Comparison of ENCODE assay signal across 9 cellular contexts in genomic region chr7:45917658-45918057, GRCh38. TPM values are rescaled to one million over a fixed set of nuclear protein-coding genes. Genes with fewer than 3 reads are reported as not detected.
DNase-seq lines count a peak whose midpoint lies in the region; ATAC-seq and TF ChIP-seq lines count a peak whose summit lies in the region.
"Had no signal": no experiment of that assay in that cellular context is flagged by ENCODE, and none has a peak within 500 bp of the region (broad histone marks: within the 10 kb centered on the region; RNA-seq: fewer than 3 reads in every experiment).

No MANE protein-coding gene starts in this region.

- H3K27ac ChIP-seq in esophagus muscularis mucosa (replicated peaks in 1 of 4), result no peak overlapping the region

- TF ChIP-seq CTCF in AG10803 (conservative IDR thresholded peaks at IDR 0.05; ENCODE audit: low read length), result peak; percentile 97
- TF ChIP-seq CTCF in esophagus muscularis mucosa (IDR thresholded peaks at IDR 0.05), result peak; percentile 82 to 97 (median 93)

- ATAC-seq in GM18519 (IDR thresholded peaks at IDR 0.05; ENCODE audit: low FRiP score, unreplicated experiment) (peak; percentile 68), HG03135 (IDR thresholded peaks at IDR 0.05; ENCODE audit: unreplicated experiment) (peak; percentile 72)
- ATAC-seq in naive thymus-derived CD8-positive, alpha-beta T cell, result peak; percentile 26 to 35
- peak; percentile 33 for ATAC-seq in stimulated activated effector memory CD8-positive, alpha-beta T cell treated with anti-CD3 and anti-CD28 coated beads, Interleukin-12 subunit alpha, Interleukin-12 subunit beta, amount 100 ng/mL, for 72 hours

- peaks cover 14 to 55% (median 41%) of the 10 kb centered on the region in 5 donors for H3K27me3 Mint-ChIP-seq in naive thymus-derived CD8-positive, alpha-beta T cell

- TF ChIP-seq EP300 in esophagus muscularis mucosa (IDR thresholded peaks at IDR 0.05), result no peak

- peak overlapping the region in 2 of 10 donors; percentile 27 to 55 for H3K4me3 Mint-ChIP-seq in naive thymus-derived CD8-positive, alpha-beta T cell
- H3K4me3 Mint-ChIP-seq in stimulated activated effector memory CD8-positive, alpha-beta T cell treated with anti-CD3 and anti-CD28 coated beads, Interleukin-12 subunit alpha, Interleukin-12 subunit beta, amount 100 ng/mL, for 72 hours, result no peak overlapping the region
- H3K4me3 Mint-ChIP-seq: IgD-negative memory B cell had no signal

- H3K4me1 ChIP-seq in esophagus muscularis mucosa, result peaks cover 26 to 46% (median 42%) of the 10 kb centered on the region in 4 donors

- 24% methylated on average over 4 of the region's 15 CpGs for WGBS in esophagus muscularis mucosa

- H3K36me3 Mint-ChIP-seq in naive thymus-derived CD8-positive, alpha-beta T cell, result no peaks in the 10 kb centered on the region
- no peaks in the 10 kb centered on the region for H3K36me3 Mint-ChIP-seq in stimulated activated effector memory CD8-positive, alpha-beta T cell treated with anti-CD3 and anti-CD28 coated beads, Interleukin-12 subunit alpha, Interleukin-12 subunit beta, amount 100 ng/mL, for 72 hours
- H3K36me3 Mint-ChIP-seq: IgD-negative memory B cell had no signal

- H3K27ac Mint-ChIP-seq in naive thymus-derived CD8-positive, alpha-beta T cell, result no peak overlapping the region
- H3K27ac Mint-ChIP-seq in stimulated activated effector memory CD8-positive, alpha-beta T cell treated with anti-CD3 and anti-CD28 coated beads, Interleukin-12 subunit alpha, Interleukin-12 subunit beta, amount 100 ng/mL, for 72 hours, result no peak overlapping the region
- H3K27ac Mint-ChIP-seq: IgD-negative memory B cell had no signal

- no peak for TF ChIP-seq POLR2A in esophagus muscularis mucosa (IDR thresholded peaks at IDR 0.05; ENCODE audit: low read depth)

- DNase-seq in AG10803 (ENCODE audit: low read depth) (peak; percentile 81), NCI-H82 (lab: John Stamatoyannopoulos, UW) (peak; percentile 83), activated T-cell treated with anti-CD3 and anti-CD28 coated beads for 1 hour (ENCODE audit: low read depth) (peak; percentile 68), esophagus muscularis mucosa (ENCODE audit: extremely low spot score) (peak; percentile 93)
- DNase-seq in naive thymus-derived CD8-positive, alpha-beta T cell, result peak; percentile 27 to 84 (median 68)
- peak; percentile 68 to 86 for DNase-seq in stimulated activated effector memory CD8-positive, alpha-beta T cell treated with anti-CD3 and anti-CD28 coated beads, Interleukin-12 subunit alpha, Interleukin-12 subunit beta, amount 100 ng/mL, for 72 hours (ENCODE audit: low spot score in 2 of 2)

- H3K27me3 ChIP-seq in esophagus muscularis mucosa, result peaks cover 0 to 74% (median 19%) of the 10 kb centered on the region in 4 donors

- peak overlapping the region; percentile 92 for H3K4me3 ChIP-seq in AG10803 (ENCODE audit: low read length)
- H3K4me3 ChIP-seq in esophagus muscularis mucosa, result peak overlapping the region in 3 of 4 donors; percentile 10 to 22 (median 21)

- no peaks in the 10 kb centered on the region for H3K9me3 Mint-ChIP-seq in naive thymus-derived CD8-positive, alpha-beta T cell
- no peaks in the 10 kb centered on the region for H3K9me3 Mint-ChIP-seq in stimulated activated effector memory CD8-positive, alpha-beta T cell treated with anti-CD3 and anti-CD28 coated beads, Interleukin-12 subunit alpha, Interleukin-12 subunit beta, amount 100 ng/mL, for 72 hours
- H3K9me3 Mint-ChIP-seq: IgD-negative memory B cell had no signal

- peaks cover 0 to 41% (median 3%) of the 10 kb centered on the region in 4 donors for H3K36me3 ChIP-seq in esophagus muscularis mucosa

- peaks cover 3 to 22% (median 19%) of the 10 kb centered on the region in 4 donors for H3K4me1 Mint-ChIP-seq in naive thymus-derived CD8-positive, alpha-beta T cell
- H3K4me1 Mint-ChIP-seq in stimulated activated effector memory CD8-positive, alpha-beta T cell treated with anti-CD3 and anti-CD28 coated beads, Interleukin-12 subunit alpha, Interleukin-12 subunit beta, amount 100 ng/mL, for 72 hours, result peaks cover 14% of the 10 kb centered on the region

- no peaks in the 10 kb centered on the region for H3K9me3 ChIP-seq in esophagus muscularis mucosa

- POLR2A ChIA-PET in naive thymus-derived CD8-positive, alpha-beta T cell (lab: Charles Lee), result no interaction called here

- intact Hi-C loops in esophagus muscularis mucosa (cut with DNase I), result loop anchor here (2.0 to 5.0 kb wide), 3 partner anchors 435 to 1335 kb away; no protein-coding TSS in a partner anchor

RNA-seq across cellular contexts. Expression of gene IGFBP3, which starts 3.4 kb away (rescaled TPM):
- 100 to 1,000 TPM in 2 of 4 donors, 10 to 100 TPM in 2; 60.6 to 187 (median 104) TPM for total RNA-seq in esophagus muscularis mucosa
- 10 to 100 TPM; 10.4 to 11.5 TPM for total RNA-seq in naive thymus-derived CD8-positive, alpha-beta T cell
- 10 to 100 TPM in 1 of 3 donors, 1 to 10 TPM in 2; 2.1 to 13.7 (median 2.4) TPM for polyA plus RNA-seq in naive thymus-derived CD8-positive, alpha-beta T cell

RNA-seq across cellular contexts. Expression of gene IGFBP1, which starts 29.4 kb away (rescaled TPM):
- total RNA-seq in esophagus muscularis mucosa, result not detected
- not detected for total RNA-seq in naive thymus-derived CD8-positive, alpha-beta T cell
- polyA plus RNA-seq in naive thymus-derived CD8-positive, alpha-beta T cell, result not detected
- polyA plus RNA-seq: IgD-negative memory B cell had no signal

RNA-seq across cellular contexts. Expression of gene CCDC201, which starts 44.8 kb away (rescaled TPM):
- not detected for total RNA-seq in esophagus muscularis mucosa
- total RNA-seq in naive thymus-derived CD8-positive, alpha-beta T cell, result not detected
- not detected for polyA plus RNA-seq in naive thymus-derived CD8-positive, alpha-beta T cell
- polyA plus RNA-seq: IgD-negative memory B cell had no signal

Comparison
In these comparisons a context has a peak if more than half of its experiments do, and no peak if none do; other contexts are left out.
1. RNA of gene IGFBP3, which starts 3.4 kb away (total RNA-seq): 60.6 to 187 TPM in esophagus muscularis mucosa; 10.4 to 11.5 TPM in naive thymus-derived CD8-positive, alpha-beta T cell; every median in the first group is over 4 times any median in the second.
2. Peak in every context shown above with its lines, with median percentiles within 50 percentile points of each other: DNase-seq and ATAC-seq.